Comparison of ENCODE assay signal across 13 cellular contexts in genomic region chr14:55502746-55503284, GRCh38.
"Had no signal": no experiment of that assay in that cellular context is flagged by ENCODE, and none has a peak within 500 bp of the region (broad histone marks: within the 10 kb centered on the region; RNA-seq: fewer than 3 reads in every experiment).

No MANE protein-coding gene starts in this region.

- ATAC-seq: naive thymus-derived CD8-positive, alpha-beta T cell; psoas muscle; sciatic nerve had no signal

- DNase-seq: dermis blood vessel endothelial cell; esophagus squamous epithelium; foreskin fibroblast; hippocampal formation; naive thymus-derived CD8-positive, alpha-beta T cell; psoas muscle; stimulated activated CD4-positive, alpha-beta T cell treated with anti-CD3 and anti-CD28 coated beads, Interleukin-2, amount 100 ng/mL, for 24 hours; stimulated activated naive CD4-positive, alpha-beta T cell; stomach; substantia nigra; uterus had no signal

- H3K27me3 ChIP-seq: esophagus squamous epithelium, neutrophil, uterus had no signal

- H3K4me1 ChIP-seq: esophagus squamous epithelium, psoas muscle, stomach, uterus had no signal

- H3K9me3 ChIP-seq: esophagus squamous epithelium, neutrophil, psoas muscle, stomach, uterus had no signal

- H3K4me3 ChIP-seq: esophagus squamous epithelium, psoas muscle, stomach, uterus had no signal

- H3K27ac ChIP-seq: esophagus squamous epithelium, neutrophil, psoas muscle, stomach, uterus had no signal

- H3K36me3 ChIP-seq: esophagus squamous epithelium, neutrophil, stomach, uterus had no signal
